In genomic region chr11:414333-414857, GRCh38 we compare ENCODE assay signal across 11 cellular contexts. TPM values are rescaled to one million over a fixed set of nuclear protein-coding genes. Genes with fewer than 3 reads are reported as not detected.
DNase-seq lines count a peak whose midpoint lies in the region; ATAC-seq, FAIRE-seq and TF ChIP-seq lines count a peak whose summit lies in the region.
"Had no signal": no experiment of that assay in that cellular context is flagged by ENCODE, and none has a peak within 500 bp of the region (broad histone marks: within the 10 kb centered on the region; RNA-seq: fewer than 3 reads in every experiment).

No MANE protein-coding gene starts in this region.

- no peak for ATAC-seq in upper lobe of right lung

- peak overlapping the region; percentile 86 for H3K27ac Mint-ChIP-seq in activated naive CD4-positive, alpha-beta T cell treated with anti-CD3 and anti-CD28 coated beads, Interleukin-2, amount 50 U/mL, for 24 hours
- H3K27ac Mint-ChIP-seq: HFFc6 had no signal

- H3K4me3 ChIP-seq in coronary artery = peak overlapping the region; percentile 70
- H3K4me3 ChIP-seq in mononuclear cell (ENCODE audit: low read length) = peak overlapping the region; percentile 52
- peak overlapping the region; percentile 57 for H3K4me3 ChIP-seq in upper lobe of right lung
- H3K4me3 ChIP-seq in H7 (ENCODE audit: insufficient read depth, low read depth, low read length) = no peak overlapping the region
- no peak overlapping the region for H3K4me3 ChIP-seq in BE2C (ENCODE audit: low read depth, low read length)

- no peak for TF ChIP-seq CTCF in coronary artery (IDR thresholded peaks at IDR 0.05)
- TF ChIP-seq CTCF in upper lobe of right lung (IDR thresholded peaks at IDR 0.05) = no peak
- no peak for TF ChIP-seq CTCF in BE2C (IDR thresholded peaks at IDR 0.05; ENCODE audit: low read depth, low read length)

- H3K27me3 Mint-ChIP-seq in activated naive CD4-positive, alpha-beta T cell treated with anti-CD3 and anti-CD28 coated beads, Interleukin-2, amount 50 U/mL, for 24 hours = no peaks in the 10 kb centered on the region

- H3K4me1 ChIP-seq in mononuclear cell (ENCODE audit: insufficient read depth, low read length) (peaks cover 41% of the 10 kb centered on the region), upper lobe of right lung (peaks cover 22% of the 10 kb centered on the region), BE2C (no peaks in the 10 kb centered on the region)

- DNase-seq in activated naive CD4-positive, alpha-beta T cell treated with anti-CD3 and anti-CD28 coated beads, Interleukin-2, amount 50 U/mL, for 16 hours = no peak
- no peak for DNase-seq in coronary artery (ENCODE audit: low spot score)
- DNase-seq in upper lobe of right lung = no peak
- DNase-seq in H7 = no peak
- no peak for DNase-seq in BE2C
- DNase-seq in urothelium cell line (ENCODE audit: low spot score) = no peak
- DNase-seq: NCI-H524 had no signal

- H3K27me3 ChIP-seq in mononuclear cell (ENCODE audit: insufficient read depth, low read length) (no peaks in the 10 kb centered on the region), upper lobe of right lung (no peaks in the 10 kb centered on the region), H7 (ENCODE audit: control insufficient read depth, insufficient read depth, low read length) (peaks cover 25% of the 10 kb centered on the region; the same call in 1 of the 2 replicates), BE2C (peaks cover 34% of the 10 kb centered on the region)

- no peaks in the 10 kb centered on the region for H3K36me3 Mint-ChIP-seq in activated naive CD4-positive, alpha-beta T cell treated with anti-CD3 and anti-CD28 coated beads, Interleukin-2, amount 50 U/mL, for 24 hours

- no peaks in the 10 kb centered on the region for H3K9me3 Mint-ChIP-seq in activated naive CD4-positive, alpha-beta T cell treated with anti-CD3 and anti-CD28 coated beads, Interleukin-2, amount 50 U/mL, for 24 hours
- H3K9me3 Mint-ChIP-seq: HFFc6 had no signal

- intact Hi-C loops in upper lobe of right lung (cut with DNase I) = no loop called here

- peaks cover 38% of the 10 kb centered on the region for H3K4me1 Mint-ChIP-seq in activated naive CD4-positive, alpha-beta T cell treated with anti-CD3 and anti-CD28 coated beads, Interleukin-2, amount 50 U/mL, for 24 hours

- H3K9me3 ChIP-seq in mononuclear cell (ENCODE audit: low read depth, low read length) (no peaks in the 10 kb centered on the region), upper lobe of right lung (no peaks in the 10 kb centered on the region), BE2C (no peaks in the 10 kb centered on the region)

- H3K36me3 ChIP-seq in upper lobe of right lung = no peaks in the 10 kb centered on the region
- no peaks in the 10 kb centered on the region for H3K36me3 ChIP-seq in H7 (replicated peaks; ENCODE audit: control insufficient read depth, insufficient read depth, low read length)
- no peaks in the 10 kb centered on the region for H3K36me3 ChIP-seq in BE2C

- no peak for FAIRE-seq in urothelium cell line (lab: Jason Lieb, UNC)

- H3K27ac ChIP-seq in coronary artery (peak overlapping the region in 1 of 2 donors; percentile 62), upper lobe of right lung (peak overlapping the region; percentile 74)

- H3K4me3 Mint-ChIP-seq in activated naive CD4-positive, alpha-beta T cell treated with anti-CD3 and anti-CD28 coated beads, Interleukin-2, amount 50 U/mL, for 24 hours = peak overlapping the region; percentile 85

RNA-seq across cellular contexts. Expression of gene SIGIRR, which starts 0.4 kb away (rescaled TPM):
- total RNA-seq in mononuclear cell (50.9 TPM), upper lobe of right lung (80.9 TPM)
- 39.5 and 44.9 TPM in 2 replicates for total RNA-seq in H7 (2014; rRNA removed; shearing (Covaris generic))
- 7.9 TPM for polyA plus RNA-seq in BE2C (2012; ENCODE audit: insufficient read depth, insufficient read length, low read depth)

RNA-seq across cellular contexts. Expression of gene PKP3, which starts 20.4 kb away (rescaled TPM):
- total RNA-seq in mononuclear cell (not detected), upper lobe of right lung (40.4 TPM)
- 2.1 and 3.6 TPM in 2 replicates for total RNA-seq in H7 (2014; rRNA removed; shearing (Covaris generic))
- not detected for polyA plus RNA-seq in BE2C (2012; ENCODE audit: insufficient read depth, insufficient read length, low read depth)

RNA-seq across cellular contexts. Expression of gene ANO9, which starts 27.4 kb away (rescaled TPM):
- total RNA-seq in mononuclear cell (19.9 TPM), upper lobe of right lung (22.4 TPM)
- total RNA-seq in H7 (2014; rRNA removed; shearing (Covaris generic)) = 0.83 and 2.2 TPM in 2 replicates
- not detected for polyA plus RNA-seq in BE2C (2012; ENCODE audit: insufficient read depth, insufficient read length, low read depth)
- total RNA-seq: HFFc6 had no signal
- polyA plus RNA-seq: BJ had no signal

RNA-seq across cellular contexts. Expression of gene PTDSS2, which starts 35.7 kb away (rescaled TPM):
- total RNA-seq in mononuclear cell (8.8 TPM), upper lobe of right lung (31.1 TPM)
- total RNA-seq in H7 (2014; rRNA removed; shearing (Covaris generic)) = 40.9 and 47.5 TPM in 2 replicates
- 22.9 TPM for polyA plus RNA-seq in BE2C (2012; ENCODE audit: insufficient read depth, insufficient read length, low read depth)

RNA-seq across cellular contexts. Expression of gene B4GALNT4, which starts 45.1 kb away (rescaled TPM):
- total RNA-seq in mononuclear cell (0.21 TPM), upper lobe of right lung (1.9 TPM)
- total RNA-seq in H7 (2014; rRNA removed; shearing (Covaris generic)) = 56.0 and 62.6 TPM in 2 replicates
- polyA plus RNA-seq in BE2C (2012; ENCODE audit: insufficient read depth, insufficient read length, low read depth) = 29.4 TPM

Comparison
In these comparisons a context has a peak if more than half of its experiments do, and no peak if none do; other contexts are left out.
1. H3K4me3 ChIP-seq: peak in coronary artery (single experiment), mononuclear cell (single experiment) and upper lobe of right lung (single experiment); none in H7 (single experiment) and BE2C (single experiment).